In genomic region chr3:58234516-58234931, GRCh38 we compare ENCODE assay signal across 2 cellular contexts.
TF ChIP-seq lines count a peak whose summit lies in the region.

No MANE protein-coding gene starts in this region.

TF ChIP-seq in SK-N-SH, 30 proteins besides CTCF, POLR2A, EP300 and RAD21 (continued from another document):
- TF ChIP-seq, protein P1, sequence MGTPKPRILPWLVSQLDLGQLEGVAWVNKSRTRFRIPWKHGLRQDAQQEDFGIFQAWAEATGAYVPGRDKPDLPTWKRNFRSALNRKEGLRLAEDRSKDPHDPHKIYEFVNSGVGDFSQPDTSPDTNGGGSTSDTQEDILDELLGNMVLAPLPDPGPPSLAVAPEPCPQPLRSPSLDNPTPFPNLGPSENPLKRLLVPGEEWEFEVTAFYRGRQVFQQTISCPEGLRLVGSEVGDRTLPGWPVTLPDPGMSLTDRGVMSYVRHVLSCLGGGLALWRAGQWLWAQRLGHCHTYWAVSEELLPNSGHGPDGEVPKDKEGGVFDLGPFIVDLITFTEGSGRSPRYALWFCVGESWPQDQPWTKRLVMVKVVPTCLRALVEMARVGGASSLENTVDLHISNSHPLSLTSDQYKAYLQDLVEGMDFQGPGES (IDR thresholded peaks at IDR 0.05; ENCODE audit: low read depth, low read length): no peak

TF ChIP-seq in SK-N-SH treated with all-trans-retinoic acid at 6 μM for 48 hours, 23 proteins besides CTCF, POLR2A, EP300 and RAD21 (continued from another document):
- TF ChIP-seq CREB5 (CRISPR knock-in tag; IDR thresholded peaks at IDR 0.05; ENCODE audit: low read depth) (no peak), CSRNP3 (CRISPR knock-in tag; IDR thresholded peaks at IDR 0.05) (no peak), ZFP30 (CRISPR knock-in tag; IDR thresholded peaks at IDR 0.05) (no peak), TCF4 (CRISPR knock-in tag; IDR thresholded peaks at IDR 0.05; ENCODE audit: borderline replicate concordance) (no peak), PPARA (CRISPR knock-in tag; IDR thresholded peaks at IDR 0.05; ENCODE audit: borderline replicate concordance) (no peak), RARB (CRISPR knock-in tag; IDR thresholded peaks at IDR 0.05) (no peak), ZC3H10 (CRISPR knock-in tag; IDR thresholded peaks at IDR 0.05) (no peak), ZNF8 (CRISPR knock-in tag; IDR thresholded peaks at IDR 0.05) (no peak)
- TF ChIP-seq, protein P2, sequence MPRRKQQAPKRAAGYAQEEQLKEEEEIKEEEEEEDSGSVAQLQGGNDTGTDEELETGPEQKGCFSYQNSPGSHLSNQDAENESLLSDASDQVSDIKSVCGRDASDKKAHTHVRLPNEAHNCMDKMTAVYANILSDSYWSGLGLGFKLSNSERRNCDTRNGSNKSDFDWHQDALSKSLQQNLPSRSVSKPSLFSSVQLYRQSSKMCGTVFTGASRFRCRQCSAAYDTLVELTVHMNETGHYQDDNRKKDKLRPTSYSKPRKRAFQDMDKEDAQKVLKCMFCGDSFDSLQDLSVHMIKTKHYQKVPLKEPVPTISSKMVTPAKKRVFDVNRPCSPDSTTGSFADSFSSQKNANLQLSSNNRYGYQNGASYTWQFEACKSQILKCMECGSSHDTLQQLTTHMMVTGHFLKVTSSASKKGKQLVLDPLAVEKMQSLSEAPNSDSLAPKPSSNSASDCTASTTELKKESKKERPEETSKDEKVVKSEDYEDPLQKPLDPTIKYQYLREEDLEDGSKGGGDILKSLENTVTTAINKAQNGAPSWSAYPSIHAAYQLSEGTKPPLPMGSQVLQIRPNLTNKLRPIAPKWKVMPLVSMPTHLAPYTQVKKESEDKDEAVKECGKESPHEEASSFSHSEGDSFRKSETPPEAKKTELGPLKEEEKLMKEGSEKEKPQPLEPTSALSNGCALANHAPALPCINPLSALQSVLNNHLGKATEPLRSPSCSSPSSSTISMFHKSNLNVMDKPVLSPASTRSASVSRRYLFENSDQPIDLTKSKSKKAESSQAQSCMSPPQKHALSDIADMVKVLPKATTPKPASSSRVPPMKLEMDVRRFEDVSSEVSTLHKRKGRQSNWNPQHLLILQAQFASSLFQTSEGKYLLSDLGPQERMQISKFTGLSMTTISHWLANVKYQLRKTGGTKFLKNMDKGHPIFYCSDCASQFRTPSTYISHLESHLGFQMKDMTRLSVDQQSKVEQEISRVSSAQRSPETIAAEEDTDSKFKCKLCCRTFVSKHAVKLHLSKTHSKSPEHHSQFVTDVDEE (CRISPR knock-in tag; IDR thresholded peaks at IDR 0.05): no peak
TF ChIP-seq in SK-N-SH treated with all-trans-retinoic acid at 6 μM for 48 hours: peak in this region for 0.
